16 cellular contexts compared by ENCODE assay signal in the genomic region with DNA sequence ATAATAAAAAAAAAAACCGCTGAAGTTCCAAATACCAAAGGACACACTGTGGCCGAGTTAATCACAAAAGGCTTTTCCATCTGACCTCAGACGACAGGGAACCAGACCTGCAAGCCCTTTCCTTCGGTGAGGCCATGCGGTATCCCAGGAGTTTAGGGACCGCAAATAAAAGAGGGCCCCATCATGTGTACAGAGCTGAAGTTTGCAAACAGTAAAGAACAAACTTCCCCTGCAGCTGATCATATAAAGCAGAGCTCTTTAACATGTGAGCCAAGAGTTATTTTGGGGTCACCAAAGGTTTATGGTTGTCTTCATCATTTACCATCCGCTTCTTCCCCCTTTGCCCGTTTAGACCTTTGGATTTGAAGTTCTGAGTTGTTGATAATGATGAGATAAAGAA. TPM values are rescaled to one million over a fixed set of nuclear protein-coding genes. Genes with fewer than 3 reads are reported as not detected.
"Had no signal": no experiment of that assay in that cellular context is flagged by ENCODE, and none has a peak within 500 bp of the region (broad histone marks: within the 10 kb centered on the region; RNA-seq: fewer than 3 reads in every experiment).

No MANE protein-coding gene starts in this region.

- H3K27ac Mint-ChIP-seq: activated naive CD8-positive, alpha-beta T cell treated with anti-CD3 and anti-CD28 coated beads, Interleukin-2, amount 10 ng/mL, durations not matched to agents 7 days and 5 days; mesothelial cell of epicardium; stimulated activated effector memory CD8-positive, alpha-beta T cell treated with anti-CD3 and anti-CD28 coated beads, Interleukin-12 subunit alpha, Interleukin-12 subunit beta, amount 100 ng/mL, for 72 hours; T-helper 1 cell treated with Interleukin-12 subunit alpha and Interleukin-12 subunit beta and Interleukin-4 antibody, amounts not matched to agents 30 μg/mL and 1 μg/mL, for 36 hours had no signal

- H3K4me3 ChIP-seq: breast epithelium, gastroesophageal sphincter, lower lobe of right lung, psoas muscle, right lobe of liver, transverse colon had no signal

- H3K27ac ChIP-seq: breast epithelium, gastroesophageal sphincter, lower lobe of right lung, psoas muscle, right lobe of liver, transverse colon had no signal

- H3K9me3 ChIP-seq: breast epithelium, gastroesophageal sphincter, lower lobe of right lung, psoas muscle, right lobe of liver, transverse colon had no signal

- H3K9me3 Mint-ChIP-seq: activated naive CD8-positive, alpha-beta T cell treated with anti-CD3 and anti-CD28 coated beads, Interleukin-2, amount 10 ng/mL, durations not matched to agents 7 days and 5 days; mesothelial cell of epicardium; stimulated activated effector memory CD8-positive, alpha-beta T cell treated with anti-CD3 and anti-CD28 coated beads, Interleukin-12 subunit alpha, Interleukin-12 subunit beta, amount 100 ng/mL, for 72 hours; T-helper 1 cell treated with Interleukin-12 subunit alpha and Interleukin-12 subunit beta and Interleukin-4 antibody, amounts not matched to agents 30 μg/mL and 1 μg/mL, for 36 hours; WTC11 had no signal

- H3K36me3 Mint-ChIP-seq: mesothelial cell of epicardium, WTC11 had no signal

- H3K4me1 ChIP-seq: breast epithelium, gastroesophageal sphincter, lower lobe of right lung, right lobe of liver, transverse colon had no signal

- H3K4me3 Mint-ChIP-seq: activated naive CD8-positive, alpha-beta T cell treated with anti-CD3 and anti-CD28 coated beads, Interleukin-2, amount 10 ng/mL, durations not matched to agents 7 days and 5 days; mesothelial cell of epicardium; stimulated activated effector memory CD8-positive, alpha-beta T cell treated with anti-CD3 and anti-CD28 coated beads, Interleukin-12 subunit alpha, Interleukin-12 subunit beta, amount 100 ng/mL, for 72 hours; T-helper 1 cell treated with Interleukin-12 subunit alpha and Interleukin-12 subunit beta and Interleukin-4 antibody, amounts not matched to agents 30 μg/mL and 1 μg/mL, for 36 hours; WTC11 had no signal

- H3K27me3 Mint-ChIP-seq: activated naive CD8-positive, alpha-beta T cell treated with anti-CD3 and anti-CD28 coated beads, Interleukin-2, amount 10 ng/mL, durations not matched to agents 7 days and 5 days had no signal

- H3K27me3 ChIP-seq: breast epithelium, gastroesophageal sphincter, right lobe of liver, transverse colon had no signal

- H3K36me3 ChIP-seq: breast epithelium, gastroesophageal sphincter, lower lobe of right lung, right lobe of liver, transverse colon had no signal

- ATAC-seq: gastroesophageal sphincter; lower lobe of right lung; psoas muscle; stimulated activated effector memory CD8-positive, alpha-beta T cell treated with anti-CD3 and anti-CD28 coated beads, Interleukin-12 subunit alpha, Interleukin-12 subunit beta, amount 100 ng/mL, for 72 hours; WTC11 had no signal

- DNase-seq: activated CD4-positive, alpha-beta T cell treated with anti-CD3 and anti-CD28 coated beads for 48 hours; activated naive CD8-positive, alpha-beta T cell treated with anti-CD3 and anti-CD28 coated beads, Interleukin-2, amount 10 ng/mL, durations not matched to agents 7 days and 5 days; activated T-cell treated with anti-CD3 and anti-CD28 coated beads for 4 hours; aorta; dermis blood vessel endothelial cell; kidney glomerular epithelial cell; lower lobe of right lung; psoas muscle; right lobe of liver; transverse colon had no signal

RNA-seq across cellular contexts. Expression of a gene that starts 33.0 kb away (rescaled TPM):
- total RNA-seq: aorta, dermis blood vessel endothelial cell, gastroesophageal sphincter had no signal
- polyA plus RNA-seq: aorta had no signal
